ENCODE assay signal across 29 cellular contexts in the genomic region with DNA sequence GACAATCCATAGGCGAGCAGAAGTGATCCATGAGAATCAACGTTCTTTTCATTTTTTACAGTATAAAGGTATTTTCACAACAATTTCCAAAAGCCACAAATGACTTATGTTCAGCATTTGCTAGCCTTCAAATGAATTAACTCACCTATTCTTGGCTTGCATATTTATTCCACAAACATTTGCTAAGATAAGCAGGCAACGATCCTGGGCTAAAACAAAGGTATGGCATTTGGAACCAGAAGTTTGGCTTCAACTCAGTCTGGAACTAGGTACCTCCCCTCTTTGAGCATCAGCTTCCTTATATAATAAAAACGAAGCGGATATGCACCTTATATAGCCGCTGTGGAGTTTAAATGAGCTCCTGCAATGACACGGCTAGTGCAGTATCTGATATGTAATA.
"Had no signal": no experiment of that assay in that cellular context is flagged by ENCODE, and none has a peak within 500 bp of the region (broad histone marks: within the 10 kb centered on the region; RNA-seq: fewer than 3 reads in every experiment).

No MANE protein-coding gene starts in this region.

- H3K36me3 ChIP-seq: WERI-Rb-1 had no signal

- H3K27me3 Mint-ChIP-seq: activated B cell treated with CpG ODN at 0.5 μM for 24 hours; activated CD4-positive, alpha-beta memory T cell treated with anti-CD3 and anti-CD28 coated beads for 36 hours; activated CD4-positive, alpha-beta T cell treated with anti-CD3 and anti-CD28 coated beads for 36 hours; activated CD4-positive, alpha-beta T cell treated with anti-CD3 and anti-CD28 coated beads, Interleukin-2, amount 10 ng/mL, durations not matched to agents 24 days and 14 days; activated naive CD4-positive, alpha-beta T cell treated with anti-CD3 and anti-CD28 coated beads, Interleukin-2, amount 10 ng/mL, durations not matched to agents 7 days and 5 days; activated naive CD8-positive, alpha-beta T cell treated with anti-CD3 and anti-CD28 coated beads, Interleukin-2, amount 10 ng/mL, durations not matched to agents 7 days and 5 days; T-cell had no signal

- H3K4me1 Mint-ChIP-seq: activated naive CD4-positive, alpha-beta T cell treated with anti-CD3 and anti-CD28 coated beads, Interleukin-2, amount 10 ng/mL, durations not matched to agents 7 days and 5 days; activated naive CD8-positive, alpha-beta T cell treated with anti-CD3 and anti-CD28 coated beads, Interleukin-2, amount 10 ng/mL, durations not matched to agents 7 days and 5 days had no signal

- H3K36me3 Mint-ChIP-seq: activated CD4-positive, alpha-beta memory T cell treated with anti-CD3 and anti-CD28 coated beads for 36 hours; activated naive CD4-positive, alpha-beta T cell treated with anti-CD3 and anti-CD28 coated beads, Interleukin-2, amount 10 ng/mL, durations not matched to agents 7 days and 5 days; activated naive CD4-positive, alpha-beta T cell treated with anti-CD3 and anti-CD28 coated beads, Interleukin-2, amount 50 U/mL, for 72 hours; activated naive CD8-positive, alpha-beta T cell treated with anti-CD3 and anti-CD28 coated beads, Interleukin-2, amount 10 ng/mL, durations not matched to agents 7 days and 5 days; T-cell had no signal

- ATAC-seq: activated CD4-positive, alpha-beta T cell treated with anti-CD3 and anti-CD28 coated beads for 36 hours; activated T-cell treated with anti-CD3 and anti-CD28 coated beads, Interleukin-2, amount 50 U/mL, for 72 hours; esophagus mucosa; T-cell had no signal

- H3K27ac ChIP-seq: WERI-Rb-1 had no signal

- H3K4me3 Mint-ChIP-seq: activated B cell treated with CpG ODN at 0.5 μM for 24 hours; activated CD4-positive, alpha-beta memory T cell treated with anti-CD3 and anti-CD28 coated beads for 36 hours; activated CD4-positive, alpha-beta T cell treated with anti-CD3 and anti-CD28 coated beads for 36 hours; activated CD4-positive, alpha-beta T cell treated with anti-CD3 and anti-CD28 coated beads, Interleukin-2, amount 10 ng/mL, durations not matched to agents 24 days and 14 days; activated naive CD4-positive, alpha-beta T cell treated with anti-CD3 and anti-CD28 coated beads, Interleukin-2, amount 10 ng/mL, durations not matched to agents 7 days and 5 days; activated naive CD8-positive, alpha-beta T cell treated with anti-CD3 and anti-CD28 coated beads, Interleukin-2, amount 10 ng/mL, durations not matched to agents 7 days and 5 days; activated T-cell treated with anti-CD3 and anti-CD28 coated beads, Interleukin-2, amount 50 U/mL, for 24 hours; activated T-cell treated with anti-CD3 and anti-CD28 coated beads, Interleukin-2, amount 50 U/mL, for 72 hours; T-cell; T-helper 1 cell treated with Interleukin-12 subunit alpha and Interleukin-12 subunit beta and Interleukin-4 antibody, amounts not matched to agents 30 μg/mL and 1 μg/mL, for 36 hours; T-helper 2 cell treated with Interferon-gamma antibody and Interleukin-4, amounts not matched to agents 5 μg/mL and 100 μg/mL, for 36 hours had no signal

- H3K9me3 Mint-ChIP-seq: activated B cell treated with CpG ODN at 0.5 μM for 24 hours; activated CD4-positive, alpha-beta memory T cell treated with anti-CD3 and anti-CD28 coated beads for 36 hours; activated CD4-positive, alpha-beta T cell treated with anti-CD3 and anti-CD28 coated beads, Interleukin-2, amount 10 ng/mL, durations not matched to agents 24 days and 14 days; activated naive CD4-positive, alpha-beta T cell treated with anti-CD3 and anti-CD28 coated beads, Interleukin-2, amount 10 ng/mL, durations not matched to agents 7 days and 5 days; activated naive CD4-positive, alpha-beta T cell treated with anti-CD3 and anti-CD28 coated beads, Interleukin-2, amount 50 U/mL, for 72 hours; activated naive CD8-positive, alpha-beta T cell treated with anti-CD3 and anti-CD28 coated beads, Interleukin-2, amount 10 ng/mL, durations not matched to agents 7 days and 5 days; activated T-cell treated with anti-CD3 and anti-CD28 coated beads, Interleukin-2, amount 50 U/mL, for 24 hours; activated T-cell treated with anti-CD3 and anti-CD28 coated beads, Interleukin-2, amount 50 U/mL, for 72 hours; T-cell; T-helper 1 cell treated with Interleukin-12 subunit alpha and Interleukin-12 subunit beta and Interleukin-4 antibody, amounts not matched to agents 30 μg/mL and 1 μg/mL, for 36 hours; T-helper 2 cell treated with Interferon-gamma antibody and Interleukin-4, amounts not matched to agents 5 μg/mL and 100 μg/mL, for 36 hours had no signal

- FAIRE-seq: colon, frontal cortex had no signal

- DNase-seq: activated B cell treated with CpG ODN at 0.5 μM for 24 hours; activated CD4-positive, alpha-beta memory T cell treated with anti-CD3 and anti-CD28 coated beads for 36 hours; activated CD4-positive, alpha-beta T cell treated with anti-CD3 and anti-CD28 coated beads for 36 hours; activated CD4-positive, alpha-beta T cell treated with anti-CD3 and anti-CD28 coated beads, Interleukin-2, amount 10 ng/mL, durations not matched to agents 24 days and 14 days; activated CD4-positive, CD25-positive, alpha-beta regulatory T cell treated with anti-CD3 and anti-CD28 coated beads, Interleukin-2, amount 50 U/mL, for 72 hours; activated CD8-positive, alpha-beta memory T cell treated with anti-CD3 and anti-CD28 coated beads, Interleukin-2, amount 50 U/mL, for 48 hours; activated gamma-delta T cell; activated naive CD4-positive, alpha-beta T cell; activated naive CD4-positive, alpha-beta T cell treated with anti-CD3 and anti-CD28 coated beads, Interleukin-2, amount 10 ng/mL, durations not matched to agents 7 days and 5 days; activated naive CD8-positive, alpha-beta T cell treated with anti-CD3 and anti-CD28 coated beads, Interleukin-2, amount 10 ng/mL, durations not matched to agents 7 days and 5 days; activated T-cell treated with anti-CD3 and anti-CD28 coated beads for 4 hours; activated T-cell treated with anti-CD3 and anti-CD28 coated beads, Interleukin-2, amount 50 U/mL, for 24 hours; activated T-cell treated with anti-CD3 and anti-CD28 coated beads, Interleukin-2, amount 50 U/mL, for 72 hours; caudate nucleus; cortex of kidney; dermis blood vessel endothelial cell; effector CD8-positive, alpha-beta T cell; foreskin fibroblast; head of caudate nucleus; SW 1271; T-cell; T1000; WERI-Rb-1 had no signal

- H3K27ac Mint-ChIP-seq: activated CD4-positive, alpha-beta memory T cell treated with anti-CD3 and anti-CD28 coated beads for 36 hours; activated CD4-positive, alpha-beta T cell treated with anti-CD3 and anti-CD28 coated beads for 36 hours; activated CD4-positive, alpha-beta T cell treated with anti-CD3 and anti-CD28 coated beads, Interleukin-2, amount 10 ng/mL, durations not matched to agents 24 days and 14 days; activated naive CD4-positive, alpha-beta T cell treated with anti-CD3 and anti-CD28 coated beads, Interleukin-2, amount 10 ng/mL, durations not matched to agents 7 days and 5 days; activated naive CD4-positive, alpha-beta T cell treated with anti-CD3 and anti-CD28 coated beads, Interleukin-2, amount 50 U/mL, for 72 hours; activated naive CD8-positive, alpha-beta T cell treated with anti-CD3 and anti-CD28 coated beads, Interleukin-2, amount 10 ng/mL, durations not matched to agents 7 days and 5 days; activated T-cell treated with anti-CD3 and anti-CD28 coated beads, Interleukin-2, amount 50 U/mL, for 24 hours; activated T-cell treated with anti-CD3 and anti-CD28 coated beads, Interleukin-2, amount 50 U/mL, for 72 hours; T-cell; T-helper 1 cell treated with Interleukin-12 subunit alpha and Interleukin-12 subunit beta and Interleukin-4 antibody, amounts not matched to agents 30 μg/mL and 1 μg/mL, for 36 hours; T-helper 2 cell treated with Interferon-gamma antibody and Interleukin-4, amounts not matched to agents 5 μg/mL and 100 μg/mL, for 36 hours had no signal
